In genomic region chr12:94643585-94643984, GRCh38 we compare ENCODE assay signal across 13 cellular contexts. TPM values are rescaled to one million over a fixed set of nuclear protein-coding genes. Genes with fewer than 3 reads are reported as not detected.
DNase-seq lines count a peak whose midpoint lies in the region; ATAC-seq, FAIRE-seq and TF ChIP-seq lines count a peak whose summit lies in the region.
"Had no signal": no experiment of that assay in that cellular context is flagged by ENCODE, and none has a peak within 500 bp of the region (broad histone marks: within the 10 kb centered on the region; RNA-seq: fewer than 3 reads in every experiment).

No MANE protein-coding gene starts in this region.

- H3K27ac Mint-ChIP-seq in activated naive CD4-positive, alpha-beta T cell treated with anti-CD3 and anti-CD28 coated beads, Interleukin-2, amount 10 ng/mL, durations not matched to agents 7 days and 5 days = no peak overlapping the region

- H3K36me3 ChIP-seq in right atrium auricular region (no peaks in the 10 kb centered on the region), brain microvascular endothelial cell (replicated peaks) (no peaks in the 10 kb centered on the region), right lobe of liver (no peaks in the 10 kb centered on the region), H7 (replicated peaks; ENCODE audit: control insufficient read depth, insufficient read depth, low read length) (no peaks in the 10 kb centered on the region)
- H3K36me3 ChIP-seq: vagina had no signal

- TF ChIP-seq POLR2A in right lobe of liver (IDR thresholded peaks at IDR 0.05) = no peak

- H3K9me3 ChIP-seq in right atrium auricular region (no peaks in the 10 kb centered on the region), right lobe of liver (no peaks in the 10 kb centered on the region)
- H3K9me3 ChIP-seq: vagina had no signal

- H3K4me1 ChIP-seq in right atrium auricular region (peaks cover 0 to 7% of the 10 kb centered on the region in 2 donors), right lobe of liver (peaks cover 0 to 6% (median 0%) of the 10 kb centered on the region in 4 donors)

- peaks cover 64% of the 10 kb centered on the region for H3K27me3 Mint-ChIP-seq in activated naive CD4-positive, alpha-beta T cell treated with anti-CD3 and anti-CD28 coated beads, Interleukin-2, amount 10 ng/mL, durations not matched to agents 7 days and 5 days

- in situ Hi-C loops in brain microvascular endothelial cell (cut with HindIII; ENCODE audit: low pct_ligation_motif_present, low sequenced_read_pairs) = no loop called here

- H3K4me3 ChIP-seq in right atrium auricular region = no peak overlapping the region
- no peak overlapping the region for H3K4me3 ChIP-seq in brain microvascular endothelial cell (ENCODE audit: low read depth, low read length)
- no peak overlapping the region for H3K4me3 ChIP-seq in right lobe of liver
- H3K4me3 ChIP-seq in H7 (ENCODE audit: insufficient read depth, low read depth, low read length) = no peak overlapping the region
- H3K4me3 ChIP-seq: vagina had no signal

- H3K36me3 Mint-ChIP-seq in activated naive CD4-positive, alpha-beta T cell treated with anti-CD3 and anti-CD28 coated beads, Interleukin-2, amount 10 ng/mL, durations not matched to agents 7 days and 5 days = no peaks in the 10 kb centered on the region

- WGBS in right lobe of liver (ENCODE audit: insufficient coverage, low coverage, low lambda C conversion rate, missing lambda C conversion rate) = 62% methylated on average over 3 of the region's 3 CpGs

- no peaks in the 10 kb centered on the region for H3K27me3 ChIP-seq in right atrium auricular region
- no peaks in the 10 kb centered on the region for H3K27me3 ChIP-seq in brain microvascular endothelial cell (replicated peaks)
- H3K27me3 ChIP-seq in right lobe of liver = no peaks in the 10 kb centered on the region
- peaks cover 2% of the 10 kb centered on the region for H3K27me3 ChIP-seq in H7 (ENCODE audit: control insufficient read depth, insufficient read depth, low read length)
- H3K27me3 ChIP-seq: vagina had no signal

- TF ChIP-seq CTCF in right atrium auricular region (IDR thresholded peaks at IDR 0.05) (no peak), brain microvascular endothelial cell (IDR thresholded peaks at IDR 0.05; ENCODE audit: low read depth, low read length, missing control alignments) (no peak), right lobe of liver (IDR thresholded peaks at IDR 0.05) (no peak)

- H3K27ac ChIP-seq in right atrium auricular region = no peak overlapping the region
- peak overlapping the region; percentile 80 for H3K27ac ChIP-seq in brain microvascular endothelial cell
- H3K27ac ChIP-seq in right lobe of liver = peak overlapping the region; percentile 20 to 58 (median 45)
- peak overlapping the region; percentile 63 for H3K27ac ChIP-seq in substantia nigra (ENCODE audit: low read depth, low read length, poor library complexity, severe bottlenecking)
- H3K27ac ChIP-seq: VCaP had no signal

- CTCF ChIA-PET in activated naive CD4-positive, alpha-beta T cell treated with anti-CD3 and anti-CD28 coated beads, Interleukin-2, amount 10 ng/mL, durations not matched to agents 7 days and 5 days (lab: Charles Lee) = no interaction called here

- DNase-seq in Right ventricle myocardium inferior (ENCODE audit: missing footprints) = peak; percentile 68
- no peak for DNase-seq in right atrium auricular region (ENCODE audit: low spot score)
- DNase-seq in brain microvascular endothelial cell = no peak
- no peak for DNase-seq in right lobe of liver
- peak in 3 of 49 donors; percentile 8 to 25 (median 10) for DNase-seq in substantia nigra (lab: John Stamatoyannopoulos, UW)
- DNase-seq in activated naive CD4-positive, alpha-beta T cell treated with anti-CD3 and anti-CD28 coated beads, Interleukin-2, amount 10 ng/mL, durations not matched to agents 7 days and 5 days = no peak
- DNase-seq in urothelium cell line (ENCODE audit: low spot score) = no peak
- DNase-seq in H7 = no peak
- DNase-seq: activated T-cell treated with anti-CD3 and anti-CD28 coated beads for 4 hours, NCI-H2227 treated with DMSO at 0.1 percent for 48 hours, small intestine had no signal

- no peak for FAIRE-seq in urothelium cell line (lab: Jason Lieb, UNC)
- FAIRE-seq: small intestine had no signal

- peaks cover 29% of the 10 kb centered on the region for H3K4me1 Mint-ChIP-seq in activated naive CD4-positive, alpha-beta T cell treated with anti-CD3 and anti-CD28 coated beads, Interleukin-2, amount 10 ng/mL, durations not matched to agents 7 days and 5 days

- no peaks in the 10 kb centered on the region for H3K9me3 Mint-ChIP-seq in activated naive CD4-positive, alpha-beta T cell treated with anti-CD3 and anti-CD28 coated beads, Interleukin-2, amount 10 ng/mL, durations not matched to agents 7 days and 5 days

- ATAC-seq in Right ventricle myocardium inferior (peak; percentile 30), right lobe of liver (peak in 3 of 4 donors; percentile 27 to 53 (median 38))

- no peak overlapping the region for H3K4me3 Mint-ChIP-seq in activated naive CD4-positive, alpha-beta T cell treated with anti-CD3 and anti-CD28 coated beads, Interleukin-2, amount 10 ng/mL, durations not matched to agents 7 days and 5 days

- intact Hi-C loops in Right ventricle myocardium inferior (cut with DNase I) = no loop called here
- intact Hi-C loops in right lobe of liver (cut with DNase I) = no loop called here

RNA-seq across cellular contexts. Expression of gene TMCC3, which starts 6.8 kb away (rescaled TPM):
- 1.5 TPM for total RNA-seq in Right ventricle myocardium inferior
- 1 to 10 TPM; 4.4 to 4.7 TPM for total RNA-seq in right atrium auricular region
- 1 to 10 TPM; 2.1 to 6.2 (median 3.2) TPM for total RNA-seq in right lobe of liver
- total RNA-seq in H7 (2014; rRNA removed; shearing (Covaris generic)) = 0.62 and 1.3 TPM in 2 replicates

Comparison
In these comparisons a context has a peak if more than half of its experiments do, and no peak if none do; other contexts are left out.
1. H3K27ac ChIP-seq: peak in brain microvascular endothelial cell (single experiment), right lobe of liver (3 of 3) and substantia nigra (single experiment); none in right atrium auricular region (0 of 2).